In genomic region chr7:7695418-7695817, GRCh38 we compare ENCODE assay signal across 18 cellular contexts. TPM values are rescaled to one million over a fixed set of nuclear protein-coding genes. Genes with fewer than 3 reads are reported as not detected.
A peak's percentile ranks its signal among the peaks of the same experiment; 100 is the strongest.
DNase-seq lines count a peak whose midpoint lies in the region; ATAC-seq, FAIRE-seq and TF ChIP-seq lines count a peak whose summit lies in the region.
"Had no signal": no experiment of that assay in that cellular context is flagged by ENCODE, and none has a peak within 500 bp of the region (broad histone marks: within the 10 kb centered on the region; RNA-seq: fewer than 3 reads in every experiment).

No MANE protein-coding gene starts in this region.

- H3K36me3 ChIP-seq in IMR-90 (ENCODE audit: control insufficient read depth, insufficient read depth, low read length): no peaks in the 10 kb centered on the region
- H3K36me3 ChIP-seq in fibroblast of lung (ENCODE audit: control insufficient read depth, insufficient read depth, low read length): no peaks in the 10 kb centered on the region
- H3K36me3 ChIP-seq in mesodermal cell (ENCODE audit: control insufficient read depth, insufficient read depth, low read length): peaks cover 4% of the 10 kb centered on the region
- H3K36me3 ChIP-seq in suprapubic skin: no peaks in the 10 kb centered on the region
- H3K36me3 ChIP-seq: breast epithelium had no signal

- H4K20me1 ChIP-seq in IMR-90 (ENCODE audit: insufficient read depth, low read length) (no peaks in the 10 kb centered on the region), fibroblast of lung (ENCODE audit: control insufficient read depth, extremely low read depth, insufficient read depth, low read length) (no peaks in the 10 kb centered on the region)

- TF ChIP-seq POLR2A in IMR-90 (IDR thresholded peaks at IDR 0.05; ENCODE audit: low read depth, low read length) (no peak), suprapubic skin (IDR thresholded peaks at IDR 0.05) (no peak)

- H3K4ac ChIP-seq in IMR-90 (ENCODE audit: low read depth, low read length): peak overlapping the region; percentile 5

- intact Hi-C loops in IMR-90 (cut with micrococcal nuclease): loop anchor here (5.0 kb wide), 3 partner anchors 53 to 277 kb away; partner anchors contain the start of gene UMAD1

- in situ Hi-C loops in IMR-90 (cut with MboI; ENCODE audit: low sequenced_read_pairs): no loop called here

- H3K4me2 ChIP-seq in IMR-90 (ENCODE audit: low read depth, low read length) (0 out of 2 replicates have a peak overlapping the region, but pooled peaks have one; percentile 17), fibroblast of lung (ENCODE audit: extremely low read depth, insufficient read depth, low read length) (no peak overlapping the region)

- peak overlapping the region; percentile 30; the same call in 1 of the 2 replicates for H2BK20ac ChIP-seq in IMR-90 (ENCODE audit: low read depth, low read length)

- TF ChIP-seq EP300 in suprapubic skin (IDR thresholded peaks at IDR 0.05): no peak

- DNase-seq in IMR-90 (no peak), fibroblast of lung (ENCODE audit: low read depth in 2 of 2) (peak; percentile 28 to 60), suprapubic skin (ENCODE audit: low spot score in 2 of 2) (no peak), frontal cortex (ENCODE audit: low spot score in 2 of 2) (no peak), islet precursor cell (no peak), COLO829 (ENCODE audit: low spot score) (no peak), putamen (ENCODE audit: low spot score) (no peak)
- DNase-seq: activated CD4-positive, alpha-beta T cell treated with anti-CD3 and anti-CD28 coated beads for 36 hours; activated CD8-positive, alpha-beta memory T cell treated with anti-CD3 and anti-CD28 coated beads, Interleukin-2, amount 10 ng/mL, durations not matched to agents 7 days and 5 days; CD4-positive, CD25-positive, alpha-beta regulatory T cell; DMS53; NCI-H1092; NCI-H2081; NCI-H510A treated with DMSO at 0.1 percent for 48 hours; substantia nigra had no signal

- H3K79me2 ChIP-seq in fibroblast of lung (ENCODE audit: control insufficient read depth, insufficient read depth, low read length): no peaks in the 10 kb centered on the region

- H4K5ac ChIP-seq in IMR-90 (ENCODE audit: low read depth, low read length): peak overlapping the region; percentile 12; the same call in 1 of the 2 replicates

- TF ChIP-seq CTCF in IMR-90 (conservative IDR thresholded peaks at IDR 0.05; ENCODE audit: low read depth, low read length) (no peak), fibroblast of lung (conservative IDR thresholded peaks at IDR 0.05 in 1 of 2, IDR thresholded peaks at IDR 0.05 in 1 of 2; ENCODE audit: low read depth in 1 of 2, low read length in 2 of 2) (no peak), suprapubic skin (IDR thresholded peaks at IDR 0.05) (no peak)

- peak overlapping the region; percentile 36; the same call in 1 of the 2 replicates for H4K91ac ChIP-seq in IMR-90 (ENCODE audit: insufficient read depth, low read depth, low read length)

- no peak overlapping the region for H3K4me3 ChIP-seq in IMR-90 (ENCODE audit: insufficient read depth, low read depth, low read length)
- H3K4me3 ChIP-seq in fibroblast of lung (replicated peaks in 1 of 4; ENCODE audit: control extremely low read depth in 1 of 4, insufficient read depth in 1 of 4, low read depth in 3 of 4, low read length in 4 of 4): no peak overlapping the region
- no peak overlapping the region for H3K4me3 ChIP-seq in mesodermal cell (ENCODE audit: extremely low read depth, insufficient read depth, low read length, poor library complexity, severe bottlenecking)
- no peak overlapping the region for H3K4me3 ChIP-seq in suprapubic skin
- H3K4me3 ChIP-seq: breast epithelium had no signal

- H4K8ac ChIP-seq in IMR-90 (ENCODE audit: low read depth in 2 of 2, low read length in 2 of 2): peak overlapping the region; percentile 3 to 28; a peak in 1 of 4 replicates

- peak overlapping the region; percentile 14; the same call in 1 of the 2 replicates for H3K23ac ChIP-seq in IMR-90 (ENCODE audit: low read depth, low read length)

- H3K9me1 ChIP-seq in IMR-90 (ENCODE audit: insufficient read depth, low read length): no peaks in the 10 kb centered on the region

- no peaks in the 10 kb centered on the region for H3K27me3 ChIP-seq in IMR-90 (ENCODE audit: control insufficient read depth, insufficient read depth, low read length)
- H3K27me3 ChIP-seq in fibroblast of lung (ENCODE audit: control insufficient read depth, insufficient read depth, low read length): no peaks in the 10 kb centered on the region
- no peaks in the 10 kb centered on the region for H3K27me3 ChIP-seq in suprapubic skin
- H3K27me3 ChIP-seq: breast epithelium had no signal

- TF ChIP-seq RAD21 in IMR-90 (IDR thresholded peaks at IDR 0.05; ENCODE audit: low read length): no peak

- peak overlapping the region; percentile 53 for H2BK120ac ChIP-seq in IMR-90 (ENCODE audit: low read depth, low read length)

- H2AFZ ChIP-seq in IMR-90 (replicated peaks; ENCODE audit: low read length, poor library complexity) (no peak overlapping the region), fibroblast of lung (ENCODE audit: low read length) (no peak overlapping the region)

- dilution Hi-C loops in IMR-90 (cut with HindIII; ENCODE audit: low sequenced_read_pairs, unreplicated experiment): no loop called here

- peaks cover 0 to 6% of the 10 kb centered on the region in 2 experiments; a peak in 1 of 4 replicates for H3K79me1 ChIP-seq in IMR-90 (ENCODE audit: low read depth in 1 of 2, low read length in 2 of 2)

- peak overlapping the region; percentile 54; the same call in 1 of the 2 replicates for H3K14ac ChIP-seq in IMR-90 (replicated peaks; ENCODE audit: low read depth, low read length)

- no TSS peak for BruUV-seq in IMR-90 (replicated peaks; lab: Mats Ljungman, UMichigan)

- peak overlapping the region; percentile 56 for H2BK5ac ChIP-seq in IMR-90 (ENCODE audit: low read depth, low read length, poor library complexity, severe bottlenecking)

- H3K4me1 ChIP-seq in IMR-90 (ENCODE audit: control insufficient read depth, insufficient read depth, low read length) (peaks cover 4% of the 10 kb centered on the region; the same call in 1 of the 2 replicates), fibroblast of lung (ENCODE audit: control insufficient read depth, extremely low read depth, insufficient read depth, low read length) (peaks cover 9% of the 10 kb centered on the region), mesodermal cell (ENCODE audit: control insufficient read depth, insufficient read depth, low read length, poor library complexity, severe bottlenecking) (peaks cover 37% of the 10 kb centered on the region), suprapubic skin (peaks cover 25% of the 10 kb centered on the region)

- no peak for ATAC-seq in IMR-90 (ENCODE audit: low read depth)
- ATAC-seq: activated CD4-positive, alpha-beta T cell treated with anti-CD3 and anti-CD28 coated beads for 36 hours; activated CD8-positive, alpha-beta memory T cell treated with anti-CD3 and anti-CD28 coated beads, Interleukin-2, amount 10 ng/mL, durations not matched to agents 7 days and 5 days; left lobe of liver had no signal

- FAIRE-seq in frontal cortex (lab: Jason Lieb, UNC): no peak

- peak overlapping the region; percentile 33; the same call in 1 of the 2 replicates for H3K27ac ChIP-seq in IMR-90 (ENCODE audit: insufficient read depth, low read length)
- no peak overlapping the region for H3K27ac ChIP-seq in fibroblast of lung (ENCODE audit: insufficient read depth, low read length)
- peak overlapping the region; percentile 31 for H3K27ac ChIP-seq in mesodermal cell (ENCODE audit: low read depth, low read length, severe bottlenecking)
- peak overlapping the region; percentile 26 for H3K27ac ChIP-seq in suprapubic skin

- H2BK15ac ChIP-seq in IMR-90 (ENCODE audit: low read depth, low read length): peak overlapping the region; percentile 19; the same call in 2 of the 3 replicates

- CTCF ChIA-PET in IMR-90 (lab: Yijun Ruan, JAX): interaction anchor here (0.6 kb wide), 1 partner anchor 64 kb away, joined by 3 read pairs; no protein-coding TSS in a partner anchor

- peak overlapping the region; percentile 31; the same call in 1 of the 2 replicates for H3K18ac ChIP-seq in IMR-90 (ENCODE audit: low read depth, low read length)

- H3K9me3 ChIP-seq in IMR-90 (ENCODE audit: control insufficient read depth, insufficient read depth, low read length): peaks cover 5% of the 10 kb centered on the region; the same call in 1 of the 2 replicates
- no peaks in the 10 kb centered on the region for H3K9me3 ChIP-seq in fibroblast of lung (ENCODE audit: control insufficient read depth, insufficient read depth, low read depth, low read length)
- no peaks in the 10 kb centered on the region for H3K9me3 ChIP-seq in mesodermal cell (ENCODE audit: control insufficient read depth, low read length)
- H3K9me3 ChIP-seq in suprapubic skin: no peaks in the 10 kb centered on the region
- H3K9me3 ChIP-seq: breast epithelium had no signal

- no CpG with 5 or more reads among the region's 2 CpGs for WGBS in IMR-90 (ENCODE audit: extremely low coverage in 2 of 2, insufficient read length in 1 of 2), 2 experiments
- 100% methylated on average over 1 to 2 of the region's 2 CpGs for WGBS in mesodermal cell (ENCODE audit: insufficient coverage in 2 of 2), 2 experiments
- WGBS in suprapubic skin: 52% methylated on average over 2 of the region's 2 CpGs

- no peak overlapping the region for H3K56ac ChIP-seq in IMR-90 (ENCODE audit: extremely low read depth, insufficient read depth, low read length)

- POLR2A ChIA-PET in IMR-90 (lab: Charles Lee; ENCODE audit: unreplicated experiment): no interaction called here

- no peak overlapping the region for H2AK9ac ChIP-seq in IMR-90 (replicated peaks; ENCODE audit: low read depth, low read length, poor library complexity)

- H3K9ac ChIP-seq in IMR-90 (ENCODE audit: low read depth, low read length): no peak overlapping the region
- no peak overlapping the region for H3K9ac ChIP-seq in fibroblast of lung (ENCODE audit: insufficient read depth, low read length)

- H2AK5ac ChIP-seq in IMR-90 (ENCODE audit: low read depth, low read length): no peak overlapping the region

RNA-seq across cellular contexts. Expression of gene RPA3, which starts 23.0 kb away (rescaled TPM):
- total RNA-seq in IMR-90 (2012; rRNA removed) (12.7 and 25.0 TPM in 2 replicates), fibroblast of lung (14.9 and 19.0 TPM in 2 replicates), suprapubic skin (10 to 100 TPM; 14.9 to 35.2 (median 18.4) TPM), frontal cortex (17.1 TPM)
- polyA plus RNA-seq in IMR-90 (2012; rRNA removed) (20.0 and 21.1 TPM in 2 replicates), fibroblast of lung (23.9 and 47.7 TPM in 2 replicates)
- 3.1 and 5.8 TPM in 2 replicates for polyA plus RNA-seq in IMR-90 (2012; cell fraction: cytosol; rRNA removed)
- polyA plus RNA-seq in IMR-90 (2012; cell fraction: nucleus; rRNA removed; ENCODE audit: low replicate concordance): 0.63 and 4.8 TPM in 2 replicates
- polyA plus RNA-seq in fibroblast of lung (2012): 35.8 and 66.8 TPM in 2 replicates
- polyA minus RNA-seq in fibroblast of lung (ENCODE audit: low replicate concordance): 1.8 TPM in 1 of 2 replicates, not detected in the other
- 52.2 TPM for polyA plus RNA-seq in mesodermal cell (2013, experiment 1 of 2)
- polyA plus RNA-seq in mesodermal cell (2013, experiment 2 of 2): 68.6 TPM

RNA-seq across cellular contexts. Expression of gene UMAD1, which starts 54.9 kb away (rescaled TPM):
- total RNA-seq in IMR-90 (2012; rRNA removed): 5.2 and 9.2 TPM in 2 replicates
- 7.6 and 8.4 TPM in 2 replicates for polyA plus RNA-seq in IMR-90 (2012; rRNA removed)
- 3.5 and 4.7 TPM in 2 replicates for polyA plus RNA-seq in IMR-90 (2012; cell fraction: cytosol; rRNA removed)
- 1.0 and 5.6 TPM in 2 replicates for polyA plus RNA-seq in IMR-90 (2012; cell fraction: nucleus; rRNA removed; ENCODE audit: low replicate concordance)
- total RNA-seq in fibroblast of lung: 9.8 and 12.4 TPM in 2 replicates
- polyA plus RNA-seq in fibroblast of lung: 18.2 and 19.8 TPM in 2 replicates
- 9.0 and 9.6 TPM in 2 replicates for polyA plus RNA-seq in fibroblast of lung (2012)
- 1.1 and 6.6 TPM in 2 replicates for polyA minus RNA-seq in fibroblast of lung (ENCODE audit: low replicate concordance)
- polyA plus RNA-seq in mesodermal cell (2013, experiment 1 of 2): 16.7 TPM
- polyA plus RNA-seq in mesodermal cell (2013, experiment 2 of 2): 17.9 TPM
- total RNA-seq in suprapubic skin: 10 to 100 TPM in 3 of 4 donors, 1 to 10 TPM in 1; 9.3 to 28.9 (median 17.7) TPM
- total RNA-seq in frontal cortex: 7.3 TPM

Comparison
In these comparisons a context has a peak if more than half of its experiments do, and no peak if none do; other contexts are left out.
1. DNase-seq: peak in fibroblast of lung (2 of 2); none in IMR-90 (single experiment), suprapubic skin (0 of 2), frontal cortex (0 of 2), islet precursor cell (single experiment), COLO829 (single experiment) and putamen (single experiment).